In genomic region chr3:126859415-126860246, GRCh38 we compare ENCODE assay signal across 19 cellular contexts.
DNase-seq lines count a peak whose midpoint lies in the region; ATAC-seq and TF ChIP-seq lines count a peak whose summit lies in the region.
"Had no signal": no experiment of that assay in that cellular context is flagged by ENCODE, and none has a peak within 500 bp of the region (broad histone marks: within the 10 kb centered on the region; RNA-seq: fewer than 3 reads in every experiment).

No MANE protein-coding gene starts in this region.

- H2AFZ ChIP-seq in GM23338 (no peak overlapping the region), neuronal stem cell (ENCODE audit: low read length) (no peak overlapping the region)

- H2BK120ac ChIP-seq in neuronal stem cell (ENCODE audit: low read depth, low read length), result no peak overlapping the region

- H3K9ac ChIP-seq in neuronal stem cell (ENCODE audit: low read depth, low read length, poor library complexity), result no peak overlapping the region

- H3K4me3 ChIP-seq in GM23338 (no peak overlapping the region), neuronal stem cell (ENCODE audit: low read length in 2 of 2) (no peak overlapping the region)
- H3K4me3 ChIP-seq: heart right ventricle, transverse colon had no signal

- no peaks in the 10 kb centered on the region for H4K20me1 ChIP-seq in GM23338 (replicated peaks; ENCODE audit: insufficient read depth)

- TF ChIP-seq CTCF in GM23338 (conservative IDR thresholded peaks at IDR 0.05; ENCODE audit: low read depth in 2 of 2), result no peak

- no peak overlapping the region for H3K4ac ChIP-seq in neuronal stem cell (ENCODE audit: low read length)

- H3K27ac ChIP-seq in GM23338 (ENCODE audit: low read depth) (no peak overlapping the region), neuronal stem cell (replicated peaks; ENCODE audit: low read length) (no peak overlapping the region)
- H3K27ac ChIP-seq: heart right ventricle, neutrophil, transverse colon, WERI-Rb-1 had no signal

- H3K9me2 ChIP-seq in GM23338 (ENCODE audit: insufficient read depth), result no peaks in the 10 kb centered on the region

- peaks cover 8% of the 10 kb centered on the region; the same call in 1 of the 3 replicates for H3K9me3 Mint-ChIP-seq in GM23338
- H3K9me3 Mint-ChIP-seq: activated naive CD4-positive, alpha-beta T cell treated with anti-CD3 and anti-CD28 coated beads, Interleukin-2, amount 50 U/mL, for 72 hours; CD4-positive, alpha-beta T cell had no signal

- no peaks in the 10 kb centered on the region for H3K79me1 ChIP-seq in neuronal stem cell (ENCODE audit: low read depth, low read length)

- H2AK5ac ChIP-seq in neuronal stem cell (ENCODE audit: low read depth, low read length), result peak overlapping the region; percentile 65

- H3K4me1 Mint-ChIP-seq in GM23338, result peaks cover 26% of the 10 kb centered on the region

- H3K36me3 ChIP-seq in GM23338 (ENCODE audit: insufficient read depth) (no peaks in the 10 kb centered on the region), neuronal stem cell (replicated peaks in 1 of 2; ENCODE audit: control insufficient read depth in 2 of 2, insufficient read depth in 2 of 2, low read length in 2 of 2) (peaks cover 0 to 1% of the 10 kb centered on the region in 2 donors)
- H3K36me3 ChIP-seq: heart right ventricle, neutrophil, transverse colon, WERI-Rb-1 had no signal

- no peaks in the 10 kb centered on the region for H3K79me2 ChIP-seq in GM23338 (replicated peaks; ENCODE audit: insufficient read depth)

- no peak overlapping the region for H4K91ac ChIP-seq in neuronal stem cell (ENCODE audit: low read depth, low read length, poor library complexity)

- peaks cover 0 to 4% of the 10 kb centered on the region in 2 donors for H3K9me3 ChIP-seq in neuronal stem cell (replicated peaks in 1 of 2; ENCODE audit: control insufficient read depth in 2 of 2, insufficient read depth in 1 of 2, low read depth in 1 of 2, low read length in 2 of 2)
- H3K9me3 ChIP-seq: heart right ventricle, neutrophil, transverse colon had no signal

- H3K4me1 ChIP-seq in GM23338 (ENCODE audit: insufficient read depth), result no peaks in the 10 kb centered on the region
- peaks cover 0 to 12% of the 10 kb centered on the region in 2 donors for H3K4me1 ChIP-seq in neuronal stem cell (ENCODE audit: control insufficient read depth in 2 of 2, insufficient read depth in 1 of 2, low read depth in 1 of 2, low read length in 2 of 2)
- H3K4me1 ChIP-seq: heart right ventricle, transverse colon had no signal

- H3K27ac Mint-ChIP-seq in GM23338, result peak overlapping the region; percentile 14; the same call in 1 of the 2 replicates
- H3K27ac Mint-ChIP-seq: CD4-positive, alpha-beta T cell had no signal

- H3K4me2 ChIP-seq in GM23338 (no peak overlapping the region), neuronal stem cell (ENCODE audit: insufficient read depth, low read length, poor library complexity, severe bottlenecking) (no peak overlapping the region)

- no peak overlapping the region for H3K23ac ChIP-seq in neuronal stem cell (ENCODE audit: low read depth, low read length, poor library complexity)

- no peak overlapping the region for H3K4me3 Mint-ChIP-seq in GM23338
- H3K4me3 Mint-ChIP-seq: CD4-positive, alpha-beta T cell had no signal

- DNase-seq in GM23338 (ENCODE audit: low spot score) (no peak), NCI-H146 (lab: John Stamatoyannopoulos, UW) (peak; percentile 86), amniotic epithelial cell (ENCODE audit: low read depth) (peak; percentile 8), neuronal stem cell (ENCODE audit: low spot score) (no peak), NCI-H1105 treated with DMSO at 0.1 percent for 48 hours (lab: John Stamatoyannopoulos, UW) (no peak), activated T-cell treated with anti-CD3 and anti-CD28 coated beads for 4 hours (no peak), COR-L47 (lab: John Stamatoyannopoulos, UW) (no peak)
- DNase-seq: activated CD4-positive, alpha-beta T cell treated with anti-CD3 and anti-CD28 coated beads, Interleukin-2, amount 50 U/mL, for 1 hour; CD4-positive, alpha-beta T cell; DMS 273 treated with DMSO at 0.1 percent for 48 hours; heart right ventricle; Karpas-422; NCI-H446; stimulated activated CD8-positive, alpha-beta memory T cell treated with anti-CD3 and anti-CD28 coated beads, Interleukin-4, amount 100 ng/mL, for 48 hours; transverse colon; WERI-Rb-1 had no signal

- no peak overlapping the region for H2BK5ac ChIP-seq in neuronal stem cell (ENCODE audit: low read length)

- H3K27me3 Mint-ChIP-seq in GM23338 (ENCODE audit: insufficient read depth, low read depth, poor library complexity), result peaks cover 8% of the 10 kb centered on the region
- H3K27me3 Mint-ChIP-seq: CD4-positive, alpha-beta T cell had no signal

- H2BK12ac ChIP-seq in neuronal stem cell (ENCODE audit: low read length), result peak overlapping the region; percentile 4

- no peak overlapping the region for H3K14ac ChIP-seq in neuronal stem cell (ENCODE audit: low read length)

- ATAC-seq in GM23338 (no peak), HG03039 (IDR thresholded peaks at IDR 0.05; ENCODE audit: unreplicated experiment) (no peak)

- peak overlapping the region; percentile 32 for H3K18ac ChIP-seq in neuronal stem cell (ENCODE audit: low read length)

- WGBS in neuronal stem cell (ENCODE audit: extremely low coverage in 2 of 2, insufficient read length in 2 of 2, insufficient replicate concordance in 1 of 2), 2 donors, result no CpG with 5 or more reads among the region's 16 CpGs

- peak overlapping the region; percentile 34 for H2BK15ac ChIP-seq in neuronal stem cell (ENCODE audit: low read length)

- no peak overlapping the region for H4K8ac ChIP-seq in neuronal stem cell (ENCODE audit: low read depth, low read length)

- H3K27me3 ChIP-seq in GM23338 (ENCODE audit: insufficient read depth) (no peaks in the 10 kb centered on the region), neuronal stem cell (ENCODE audit: control insufficient read depth in 3 of 3, insufficient read depth in 3 of 3, low read depth in 1 of 3, low read length in 3 of 3) (no peaks in the 10 kb centered on the region)
- H3K27me3 ChIP-seq: heart right ventricle, neutrophil, transverse colon had no signal

- no peaks in the 10 kb centered on the region for H3F3A ChIP-seq in GM23338 (replicated peaks; ENCODE audit: low read depth)

- peaks cover 11% of the 10 kb centered on the region for H3K36me3 Mint-ChIP-seq in GM23338 (ENCODE audit: low read depth)
- H3K36me3 Mint-ChIP-seq: activated naive CD4-positive, alpha-beta T cell treated with anti-CD3 and anti-CD28 coated beads, Interleukin-2, amount 50 U/mL, for 72 hours had no signal

TF ChIP-seq in GM23338, 12 proteins besides CTCF, POLR2A, EP300 and RAD21 (continues in another document):
- TF ChIP-seq ZNF462 (CRISPR knock-in tag; IDR thresholded peaks at IDR 0.05) (no peak), EZH2phosphoT487 (IDR thresholded peaks at IDR 0.05; ENCODE audit: unreplicated experiment) (no peak)

Comparison
In these comparisons a context has a peak if more than half of its experiments do, and no peak if none do; other contexts are left out.
1. DNase-seq: peak in NCI-H146 (single experiment) and amniotic epithelial cell (single experiment); none in GM23338 (single experiment), neuronal stem cell (single experiment), NCI-H1105 treated with DMSO at 0.1 percent for 48 hours (single experiment), activated T-cell treated with anti-CD3 and anti-CD28 coated beads for 4 hours (single experiment) and COR-L47 (single experiment).